ENCODE assay signal across 1 cellular context in genomic region chr15:62112616-62113593, GRCh38.
TF ChIP-seq lines count a peak whose summit lies in the region.

No MANE protein-coding gene starts in this region.

TF ChIP-seq in K562, 482 proteins besides CTCF, POLR2A, EP300 and RAD21 (continues in another document):
- TF ChIP-seq ZNF318 (IDR thresholded peaks at IDR 0.05; ENCODE audit: borderline replicate concordance in 1 of 2, low read depth in 1 of 2) (0 out of 4 replicates have a peak, but pooled peaks of 1 of the 2 experiments have one; percentile 22), ZNF785 (CRISPR knock-in tag; IDR thresholded peaks at IDR 0.05) (no peak), JUN (IDR thresholded peaks at IDR 0.05; ENCODE audit: borderline replicate concordance, low read depth, low read length) (0 out of 2 replicates have a peak, but pooled peaks have one; percentile 37), JUN (CRISPR knock-in tag; IDR thresholded peaks at IDR 0.05; ENCODE audit: borderline replicate concordance) (no peak), HOMEZ (CRISPR knock-in tag; IDR thresholded peaks at IDR 0.05) (no peak), SMC3 (conservative IDR thresholded peaks at IDR 0.05; ENCODE audit: insufficient read depth, low read depth, low read length) (no peak), SP1 (CRISPR knock-in tag; IDR thresholded peaks at IDR 0.05) (no peak), ATF7 (IDR thresholded peaks at IDR 0.05) (peak; percentile 18; the same call in 1 of the 2 replicates), ETV1 (tag; conservative IDR thresholded peaks at IDR 0.05; ENCODE audit: low read depth) (no peak), JUND (IDR thresholded peaks at IDR 0.05; ENCODE audit: borderline replicate concordance, low read depth, low read length) (peak; percentile 37; the same call in 1 of the 2 replicates), JUND (tag; IDR thresholded peaks at IDR 0.05; ENCODE audit: borderline replicate concordance, low read depth, low read length) (no peak), RUNX1 (IDR thresholded peaks at IDR 0.05; ENCODE audit: low read depth) (no peak), PRDM10 (IDR thresholded peaks at IDR 0.05; ENCODE audit: partially characterized antibody) (no peak), CREB1 (IDR thresholded peaks at IDR 0.05) (no peak), CREB1 (CRISPR knock-in tag; IDR thresholded peaks at IDR 0.05) (no peak), MAZ (CRISPR knock-in tag; conservative IDR thresholded peaks at IDR 0.05 in 1 of 2, IDR thresholded peaks at IDR 0.05 in 1 of 2) (no peak), TAL1 (IDR thresholded peaks at IDR 0.05) (no peak), MAFG (tag; conservative IDR thresholded peaks at IDR 0.05) (peak; percentile 24), ZFPM2 (CRISPR knock-in tag; IDR thresholded peaks at IDR 0.05) (no peak), SREBF1 (IDR thresholded peaks at IDR 0.05; ENCODE audit: borderline replicate concordance, low read depth, low read length) (no peak), MNT (conservative IDR thresholded peaks at IDR 0.05) (peak in 1 of 2 experiments; percentile 44; a peak in 1 of 4 replicates)
- TF ChIP-seq, protein P1, sequence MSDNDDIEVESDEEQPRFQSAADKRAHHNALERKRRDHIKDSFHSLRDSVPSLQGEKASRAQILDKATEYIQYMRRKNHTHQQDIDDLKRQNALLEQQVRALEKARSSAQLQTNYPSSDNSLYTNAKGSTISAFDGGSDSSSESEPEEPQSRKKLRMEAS (CRISPR knock-in tag; IDR thresholded peaks at IDR 0.05) = no peak
- TF ChIP-seq, protein P2, sequence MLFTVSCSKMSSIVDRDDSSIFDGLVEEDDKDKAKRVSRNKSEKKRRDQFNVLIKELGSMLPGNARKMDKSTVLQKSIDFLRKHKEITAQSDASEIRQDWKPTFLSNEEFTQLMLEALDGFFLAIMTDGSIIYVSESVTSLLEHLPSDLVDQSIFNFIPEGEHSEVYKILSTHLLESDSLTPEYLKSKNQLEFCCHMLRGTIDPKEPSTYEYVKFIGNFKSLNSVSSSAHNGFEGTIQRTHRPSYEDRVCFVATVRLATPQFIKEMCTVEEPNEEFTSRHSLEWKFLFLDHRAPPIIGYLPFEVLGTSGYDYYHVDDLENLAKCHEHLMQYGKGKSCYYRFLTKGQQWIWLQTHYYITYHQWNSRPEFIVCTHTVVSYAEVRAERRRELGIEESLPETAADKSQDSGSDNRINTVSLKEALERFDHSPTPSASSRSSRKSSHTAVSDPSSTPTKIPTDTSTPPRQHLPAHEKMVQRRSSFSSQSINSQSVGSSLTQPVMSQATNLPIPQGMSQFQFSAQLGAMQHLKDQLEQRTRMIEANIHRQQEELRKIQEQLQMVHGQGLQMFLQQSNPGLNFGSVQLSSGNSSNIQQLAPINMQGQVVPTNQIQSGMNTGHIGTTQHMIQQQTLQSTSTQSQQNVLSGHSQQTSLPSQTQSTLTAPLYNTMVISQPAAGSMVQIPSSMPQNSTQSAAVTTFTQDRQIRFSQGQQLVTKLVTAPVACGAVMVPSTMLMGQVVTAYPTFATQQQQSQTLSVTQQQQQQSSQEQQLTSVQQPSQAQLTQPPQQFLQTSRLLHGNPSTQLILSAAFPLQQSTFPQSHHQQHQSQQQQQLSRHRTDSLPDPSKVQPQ (CRISPR knock-in tag; IDR thresholded peaks at IDR 0.05; ENCODE audit: borderline replicate concordance) = no peak
- TF ChIP-seq, protein P3, sequence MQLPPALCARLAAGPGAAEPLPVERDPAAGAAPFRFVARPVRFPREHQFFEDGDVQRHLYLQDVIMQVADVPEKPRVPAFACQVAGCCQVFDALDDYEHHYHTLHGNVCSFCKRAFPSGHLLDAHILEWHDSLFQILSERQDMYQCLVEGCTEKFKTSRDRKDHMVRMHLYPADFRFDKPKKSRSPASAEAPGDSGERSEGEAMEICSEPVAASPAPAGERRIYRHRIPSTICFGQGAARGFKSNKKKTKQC (CRISPR knock-in tag; IDR thresholded peaks at IDR 0.05) = no peak
- TF ChIP-seq, protein P4, sequence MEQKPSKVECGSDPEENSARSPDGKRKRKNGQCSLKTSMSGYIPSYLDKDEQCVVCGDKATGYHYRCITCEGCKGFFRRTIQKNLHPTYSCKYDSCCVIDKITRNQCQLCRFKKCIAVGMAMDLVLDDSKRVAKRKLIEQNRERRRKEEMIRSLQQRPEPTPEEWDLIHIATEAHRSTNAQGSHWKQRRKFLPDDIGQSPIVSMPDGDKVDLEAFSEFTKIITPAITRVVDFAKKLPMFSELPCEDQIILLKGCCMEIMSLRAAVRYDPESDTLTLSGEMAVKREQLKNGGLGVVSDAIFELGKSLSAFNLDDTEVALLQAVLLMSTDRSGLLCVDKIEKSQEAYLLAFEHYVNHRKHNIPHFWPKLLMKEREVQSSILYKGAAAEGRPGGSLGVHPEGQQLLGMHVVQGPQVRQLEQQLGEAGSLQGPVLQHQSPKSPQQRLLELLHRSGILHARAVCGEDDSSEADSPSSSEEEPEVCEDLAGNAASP (IDR thresholded peaks at IDR 0.05) = no peak
- TF ChIP-seq, protein P5, sequence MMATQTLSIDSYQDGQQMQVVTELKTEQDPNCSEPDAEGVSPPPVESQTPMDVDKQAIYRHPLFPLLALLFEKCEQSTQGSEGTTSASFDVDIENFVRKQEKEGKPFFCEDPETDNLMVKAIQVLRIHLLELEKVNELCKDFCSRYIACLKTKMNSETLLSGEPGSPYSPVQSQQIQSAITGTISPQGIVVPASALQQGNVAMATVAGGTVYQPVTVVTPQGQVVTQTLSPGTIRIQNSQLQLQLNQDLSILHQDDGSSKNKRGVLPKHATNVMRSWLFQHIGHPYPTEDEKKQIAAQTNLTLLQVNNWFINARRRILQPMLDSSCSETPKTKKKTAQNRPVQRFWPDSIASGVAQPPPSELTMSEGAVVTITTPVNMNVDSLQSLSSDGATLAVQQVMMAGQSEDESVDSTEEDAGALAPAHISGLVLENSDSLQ (IDR thresholded peaks at IDR 0.05) = 0 out of 2 replicates have a peak, but pooled peaks have one; percentile 19
- TF ChIP-seq, protein P6, sequence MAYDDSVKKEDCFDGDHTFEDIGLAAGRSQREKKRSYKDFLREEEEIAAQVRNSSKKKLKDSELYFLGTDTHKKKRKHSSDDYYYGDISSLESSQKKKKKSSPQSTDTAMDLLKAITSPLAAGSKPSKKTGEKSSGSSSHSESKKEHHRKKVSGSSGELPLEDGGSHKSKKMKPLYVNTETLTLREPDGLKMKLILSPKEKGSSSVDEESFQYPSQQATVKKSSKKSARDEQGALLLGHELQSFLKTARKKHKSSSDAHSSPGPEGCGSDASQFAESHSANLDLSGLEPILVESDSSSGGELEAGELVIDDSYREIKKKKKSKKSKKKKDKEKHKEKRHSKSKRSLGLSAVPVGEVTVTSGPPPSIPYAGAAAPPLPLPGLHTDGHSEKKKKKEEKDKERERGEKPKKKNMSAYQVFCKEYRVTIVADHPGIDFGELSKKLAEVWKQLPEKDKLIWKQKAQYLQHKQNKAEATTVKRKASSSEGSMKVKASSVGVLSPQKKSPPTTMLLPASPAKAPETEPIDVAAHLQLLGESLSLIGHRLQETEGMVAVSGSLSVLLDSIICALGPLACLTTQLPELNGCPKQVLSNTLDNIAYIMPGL (CRISPR knock-in tag; IDR thresholded peaks at IDR 0.05) = no peak
